12 cellular contexts compared by ENCODE assay signal in genomic region chr15:90982135-90982534, GRCh38. TPM values are rescaled to one million over a fixed set of nuclear protein-coding genes. Genes with fewer than 3 reads are reported as not detected.
A peak's percentile ranks its signal among the peaks of the same experiment; 100 is the strongest.
DNase-seq lines count a peak whose midpoint lies in the region; ATAC-seq, FAIRE-seq and TF ChIP-seq lines count a peak whose summit lies in the region.
"Had no signal": no experiment of that assay in that cellular context is flagged by ENCODE, and none has a peak within 500 bp of the region (broad histone marks: within the 10 kb centered on the region; RNA-seq: fewer than 3 reads in every experiment).

No MANE protein-coding gene starts in this region.

- no peak for DNase-seq in activated CD8-positive, alpha-beta T cell treated with anti-CD3 and anti-CD28 coated beads, Interleukin-2, amount 10 ng/mL, durations not matched to agents 7 days and 5 days
- no peak for DNase-seq in activated CD8-positive, alpha-beta T cell treated with anti-CD3 and anti-CD28 coated beads for 36 hours
- DNase-seq in NOMO-1 treated with DMSO at 0.1 percent for 48 hours (lab: John Stamatoyannopoulos, UW; ENCODE audit: unreplicated experiment) (peak; percentile 80), memory B cell (ENCODE audit: low spot score in 2 of 2) (no peak), SHP77 treated with DMSO at 0.1 percent for 48 hours (lab: John Stamatoyannopoulos, UW) (no peak), small intestine (no peak), left ventricle myocardium inferior (no peak)
- DNase-seq: immature natural killer cell, NCI-H1694 had no signal

- H3K27me3 ChIP-seq in small intestine (ENCODE audit: control insufficient read depth in 2 of 2, insufficient read depth in 2 of 2, low read length in 2 of 2): no peaks in the 10 kb centered on the region
- H3K27me3 ChIP-seq in left ventricle myocardium inferior (ENCODE audit: low read depth): no peaks in the 10 kb centered on the region

- peak overlapping the region; percentile 72 for H3K27ac Mint-ChIP-seq in activated CD8-positive, alpha-beta T cell treated with anti-CD3 and anti-CD28 coated beads, Interleukin-2, amount 10 ng/mL, durations not matched to agents 7 days and 5 days
- no peak overlapping the region for H3K27ac Mint-ChIP-seq in activated CD8-positive, alpha-beta T cell treated with anti-CD3 and anti-CD28 coated beads for 36 hours
- H3K27ac Mint-ChIP-seq in memory B cell: peak overlapping the region; percentile 82

- intact Hi-C loops in activated CD8-positive, alpha-beta T cell treated with anti-CD3 and anti-CD28 coated beads for 36 hours (cut with micrococcal nuclease): no loop called here
- intact Hi-C loops in left ventricle myocardium inferior (cut with micrococcal nuclease): no loop called here

- no peak for TF ChIP-seq CTCF in activated CD8-positive, alpha-beta T cell treated with anti-CD3 and anti-CD28 coated beads for 36 hours (IDR thresholded peaks at IDR 0.05)
- no peak for TF ChIP-seq CTCF in left ventricle myocardium inferior (IDR thresholded peaks at IDR 0.05; ENCODE audit: borderline replicate concordance)

- H3K36me3 Mint-ChIP-seq in activated CD8-positive, alpha-beta T cell treated with anti-CD3 and anti-CD28 coated beads, Interleukin-2, amount 10 ng/mL, durations not matched to agents 7 days and 5 days (ENCODE audit: low read depth): peaks cover 72% of the 10 kb centered on the region
- H3K36me3 Mint-ChIP-seq in activated CD8-positive, alpha-beta T cell treated with anti-CD3 and anti-CD28 coated beads for 36 hours (ENCODE audit: low read depth): peaks cover 63% of the 10 kb centered on the region
- H3K36me3 Mint-ChIP-seq in memory B cell: peaks cover 2% of the 10 kb centered on the region

- POLR2A ChIA-PET in activated CD8-positive, alpha-beta T cell treated with anti-CD3 and anti-CD28 coated beads, Interleukin-2, amount 10 ng/mL, durations not matched to agents 7 days and 5 days (lab: Charles Lee): no interaction called here
- POLR2A ChIA-PET in activated CD8-positive, alpha-beta T cell treated with anti-CD3 and anti-CD28 coated beads for 36 hours (lab: Charles Lee): interaction anchor here (0.6 to 1.1 kb wide), 2 partner anchors 39 to 48 kb away, joined by 3 read pairs; no protein-coding TSS in a partner anchor

- CTCF ChIA-PET in activated CD8-positive, alpha-beta T cell treated with anti-CD3 and anti-CD28 coated beads, Interleukin-2, amount 10 ng/mL, durations not matched to agents 7 days and 5 days (lab: Charles Lee): interaction anchor here (1.2 to 3.5 kb wide), 3 partner anchors 24 to 79 kb away, joined by 3 to 16 read pairs (median 4); partner anchors contain the start of gene MAN2A2
- CTCF ChIA-PET in activated CD8-positive, alpha-beta T cell treated with anti-CD3 and anti-CD28 coated beads for 36 hours (lab: Charles Lee): interaction anchor here (1.4 to 5.4 kb wide), 3 partner anchors 11 to 25 kb away, joined by 3 to 32 read pairs (median 6); no protein-coding TSS in a partner anchor

- 87 to 94% (median 90%) methylated on average over 5 of the region's 5 CpGs for WGBS in small intestine, 3 donors

- no peaks in the 10 kb centered on the region for H3K27me3 Mint-ChIP-seq in activated CD8-positive, alpha-beta T cell treated with anti-CD3 and anti-CD28 coated beads, Interleukin-2, amount 10 ng/mL, durations not matched to agents 7 days and 5 days (ENCODE audit: low read depth)
- no peaks in the 10 kb centered on the region for H3K27me3 Mint-ChIP-seq in activated CD8-positive, alpha-beta T cell treated with anti-CD3 and anti-CD28 coated beads for 36 hours
- H3K27me3 Mint-ChIP-seq in memory B cell: no peaks in the 10 kb centered on the region

- H3K9me3 Mint-ChIP-seq in activated CD8-positive, alpha-beta T cell treated with anti-CD3 and anti-CD28 coated beads, Interleukin-2, amount 10 ng/mL, durations not matched to agents 7 days and 5 days (ENCODE audit: insufficient read depth): no peaks in the 10 kb centered on the region
- H3K9me3 Mint-ChIP-seq in activated CD8-positive, alpha-beta T cell treated with anti-CD3 and anti-CD28 coated beads for 36 hours: no peaks in the 10 kb centered on the region
- H3K9me3 Mint-ChIP-seq in memory B cell: no peaks in the 10 kb centered on the region
- H3K9me3 Mint-ChIP-seq: immature natural killer cell had no signal

- no peak overlapping the region for H3K27ac ChIP-seq in small intestine (ENCODE audit: low read depth in 1 of 2, low read length in 1 of 2)
- H3K27ac ChIP-seq in left ventricle myocardium inferior (replicated peaks): no peak overlapping the region
- H3K27ac ChIP-seq: prostate gland had no signal

- peaks cover 24% of the 10 kb centered on the region for H3K4me1 Mint-ChIP-seq in activated CD8-positive, alpha-beta T cell treated with anti-CD3 and anti-CD28 coated beads, Interleukin-2, amount 10 ng/mL, durations not matched to agents 7 days and 5 days (ENCODE audit: low read depth)
- no peaks in the 10 kb centered on the region for H3K4me1 Mint-ChIP-seq in activated CD8-positive, alpha-beta T cell treated with anti-CD3 and anti-CD28 coated beads for 36 hours (ENCODE audit: low read depth)
- H3K4me1 Mint-ChIP-seq in memory B cell: peaks cover 14% of the 10 kb centered on the region

- FAIRE-seq in small intestine (lab: Jason Lieb, UNC): no peak

- no peaks in the 10 kb centered on the region for H3K4me1 ChIP-seq in small intestine (ENCODE audit: control insufficient read depth in 2 of 2, insufficient read depth in 1 of 2, low read depth in 1 of 2, low read length in 1 of 2)
- H3K4me1 ChIP-seq in left ventricle myocardium inferior: no peaks in the 10 kb centered on the region
- H3K4me1 ChIP-seq: prostate gland had no signal

- no peak for ATAC-seq in activated CD8-positive, alpha-beta T cell treated with anti-CD3 and anti-CD28 coated beads, Interleukin-2, amount 10 ng/mL, durations not matched to agents 7 days and 5 days
- ATAC-seq in activated CD8-positive, alpha-beta T cell treated with anti-CD3 and anti-CD28 coated beads for 36 hours: no peak
- peak; percentile 11 for ATAC-seq in HG02571 (IDR thresholded peaks at IDR 0.05; ENCODE audit: unreplicated experiment)
- peak; percentile 33 for ATAC-seq in memory B cell (ENCODE audit: low read depth)
- ATAC-seq: SK-N-SH treated with all-trans-retinoic acid at 6 μM for 48 hours had no signal

- H3K9me3 ChIP-seq in small intestine (ENCODE audit: control insufficient read depth, low read depth) (no peaks in the 10 kb centered on the region), left ventricle myocardium inferior (replicated peaks) (no peaks in the 10 kb centered on the region)
- H3K9me3 ChIP-seq: prostate gland had no signal

- H3K4me3 ChIP-seq in small intestine (ENCODE audit: low read depth in 1 of 2, low read length in 2 of 2) (no peak overlapping the region), left ventricle myocardium inferior (no peak overlapping the region)
- H3K4me3 ChIP-seq: prostate gland had no signal

- no peak overlapping the region for H3K4me3 Mint-ChIP-seq in activated CD8-positive, alpha-beta T cell treated with anti-CD3 and anti-CD28 coated beads, Interleukin-2, amount 10 ng/mL, durations not matched to agents 7 days and 5 days
- no peak overlapping the region for H3K4me3 Mint-ChIP-seq in activated CD8-positive, alpha-beta T cell treated with anti-CD3 and anti-CD28 coated beads for 36 hours
- H3K4me3 Mint-ChIP-seq in memory B cell: peak overlapping the region; percentile 69
- H3K4me3 Mint-ChIP-seq: immature natural killer cell had no signal

- H3K36me3 ChIP-seq in small intestine (ENCODE audit: control insufficient read depth in 2 of 2, insufficient read depth in 2 of 2, low read length in 2 of 2) (peaks cover 0 to 6% of the 10 kb centered on the region in 2 donors), left ventricle myocardium inferior (peaks cover 4% of the 10 kb centered on the region)
- H3K36me3 ChIP-seq: prostate gland had no signal

RNA-seq across cellular contexts. Expression of gene PRC1, which starts 12.2 kb away (rescaled TPM):
- total RNA-seq in activated CD8-positive, alpha-beta T cell treated with anti-CD3 and anti-CD28 coated beads, Interleukin-2, amount 10 ng/mL, durations not matched to agents 7 days and 5 days: 100 to 1,000 TPM; 180 to 189 TPM
- total RNA-seq in activated CD8-positive, alpha-beta T cell treated with anti-CD3 and anti-CD28 coated beads for 36 hours: 10 to 100 TPM; 83.1 to 96.9 TPM
- 10 to 100 TPM in 2 of 3 donors, 1 to 10 TPM in 1; 5.4 to 55.4 (median 11.4) TPM for polyA plus RNA-seq in small intestine
- total RNA-seq in left ventricle myocardium inferior: 3.4 TPM

RNA-seq across cellular contexts. Expression of gene RCCD1, which starts 27.5 kb away (rescaled TPM):
- 10 to 100 TPM; 30.1 to 31.9 TPM for total RNA-seq in activated CD8-positive, alpha-beta T cell treated with anti-CD3 and anti-CD28 coated beads, Interleukin-2, amount 10 ng/mL, durations not matched to agents 7 days and 5 days
- 10 to 100 TPM; 30.0 to 30.9 TPM for total RNA-seq in activated CD8-positive, alpha-beta T cell treated with anti-CD3 and anti-CD28 coated beads for 36 hours
- polyA plus RNA-seq in small intestine: 10 to 100 TPM in 1 of 3 donors, 1 to 10 TPM in 2; 4.9 to 13.2 (median 6.3) TPM
- 10.9 TPM for total RNA-seq in left ventricle myocardium inferior

RNA-seq across cellular contexts. Expression of gene VPS33B, which starts 40.3 kb away (rescaled TPM):
- total RNA-seq in activated CD8-positive, alpha-beta T cell treated with anti-CD3 and anti-CD28 coated beads, Interleukin-2, amount 10 ng/mL, durations not matched to agents 7 days and 5 days: 10 to 100 TPM; 16.6 to 21.2 TPM
- total RNA-seq in activated CD8-positive, alpha-beta T cell treated with anti-CD3 and anti-CD28 coated beads for 36 hours: 10 to 100 TPM; 22.2 to 22.9 TPM
- polyA plus RNA-seq in small intestine: 10 to 100 TPM; 10.7 to 18.6 (median 18.3) TPM
- total RNA-seq in left ventricle myocardium inferior: 4.8 TPM

RNA-seq across cellular contexts. Expression of gene UNC45A, which starts 47.0 kb away (rescaled TPM):
- total RNA-seq in activated CD8-positive, alpha-beta T cell treated with anti-CD3 and anti-CD28 coated beads, Interleukin-2, amount 10 ng/mL, durations not matched to agents 7 days and 5 days: 10 to 100 TPM; 74.6 to 81.4 TPM
- total RNA-seq in activated CD8-positive, alpha-beta T cell treated with anti-CD3 and anti-CD28 coated beads for 36 hours: 10 to 100 TPM; 65.0 to 66.8 TPM
- polyA plus RNA-seq in small intestine: 10 to 100 TPM; 37.7 to 65.1 (median 49.7) TPM
- total RNA-seq in left ventricle myocardium inferior: 21.9 TPM

RNA-seq across cellular contexts. Expression of gene HDDC3, which starts 49.8 kb away (rescaled TPM):
- 10 to 100 TPM; 23.8 to 26.9 TPM for total RNA-seq in activated CD8-positive, alpha-beta T cell treated with anti-CD3 and anti-CD28 coated beads, Interleukin-2, amount 10 ng/mL, durations not matched to agents 7 days and 5 days
- total RNA-seq in activated CD8-positive, alpha-beta T cell treated with anti-CD3 and anti-CD28 coated beads for 36 hours: 10 to 100 TPM; 34.2 to 35.6 TPM
- 10 to 100 TPM; 21.8 to 33.0 (median 32.7) TPM for polyA plus RNA-seq in small intestine
- total RNA-seq in left ventricle myocardium inferior: 12.7 TPM

Comparison
In these comparisons a context has a peak if more than half of its experiments do, and no peak if none do; other contexts are left out.
1. ATAC-seq: peak in HG02571 (single experiment) and memory B cell (single experiment); none in activated CD8-positive, alpha-beta T cell treated with anti-CD3 and anti-CD28 coated beads, Interleukin-2, amount 10 ng/mL, durations not matched to agents 7 days and 5 days (single experiment) and activated CD8-positive, alpha-beta T cell treated with anti-CD3 and anti-CD28 coated beads for 36 hours (single experiment).
2. RNA of gene PRC1, which starts 12.2 kb away (total RNA-seq): 180 to 189 TPM in activated CD8-positive, alpha-beta T cell treated with anti-CD3 and anti-CD28 coated beads, Interleukin-2, amount 10 ng/mL, durations not matched to agents 7 days and 5 days and 83.1 to 96.9 TPM in activated CD8-positive, alpha-beta T cell treated with anti-CD3 and anti-CD28 coated beads for 36 hours; 3.4 TPM in left ventricle myocardium inferior (single experiment); every median in the first group is over 10 times any median in the second.